In genomic region chr1:25057188-25057587, GRCh38 we compare ENCODE assay signal across 29 cellular contexts.
"Had no signal": no experiment of that assay in that cellular context is flagged by ENCODE, and none has a peak within 500 bp of the region (broad histone marks: within the 10 kb centered on the region; RNA-seq: fewer than 3 reads in every experiment).

No MANE protein-coding gene starts in this region.

- H3K4me3 Mint-ChIP-seq: dendritic cell treated with granulocyte-macrophage colony-stimulating factor and Interleukin-4, amounts not matched to agents 40 ng/mL and 50 ng/mL, for 4 days; immature natural killer cell; mesothelial cell of epicardium; naive B cell; natural killer cell treated with Interleukin-12 subunit alpha and Interleukin-12 subunit beta and Interleukin-15 and Interleukin-18, amount 100 ng/mL, for 72 hours; neural crest cell had no signal

- H3K36me3 Mint-ChIP-seq: mesothelial cell of epicardium; naive B cell; natural killer cell treated with Interleukin-12 subunit alpha and Interleukin-12 subunit beta and Interleukin-15 and Interleukin-18, amount 100 ng/mL, for 72 hours had no signal

- H3K27ac Mint-ChIP-seq: dendritic cell treated with granulocyte-macrophage colony-stimulating factor and Interleukin-4, amounts not matched to agents 40 ng/mL and 50 ng/mL, for 4 days; immature natural killer cell; mesothelial cell of epicardium; natural killer cell treated with Interleukin-12 subunit alpha and Interleukin-12 subunit beta and Interleukin-15 and Interleukin-18, amount 100 ng/mL, for 72 hours had no signal

- DNase-seq: colonic mucosa; effector CD8-positive, alpha-beta T cell; erythroblast; esophagus squamous epithelium; foreskin melanocyte; hypothalamus; immature natural killer cell; islet precursor cell; mesenchymal stem cell; naive B cell; nucleus accumbens; psoas muscle; stimulated activated CD4-positive, alpha-beta T cell treated with anti-CD3 and anti-CD28 coated beads, Interleukin-12 subunit alpha, Interleukin-12 subunit beta, amount 100 ng/mL, for 4 hours; stimulated activated CD4-positive, alpha-beta T cell treated with anti-CD3 and anti-CD28 coated beads, Interleukin-1b, Interleukin-23, amount 100 ng/mL, for 48 hours; stimulated activated CD4-positive, alpha-beta T cell treated with anti-CD3 and anti-CD28 coated beads, Interleukin-4, amount 100 ng/mL, for 1 hour; stimulated activated CD8-positive, alpha-beta memory T cell treated with anti-CD3 and anti-CD28 coated beads, Interleukin-4, amount 100 ng/mL, for 48 hours; stimulated activated naive CD4-positive, alpha-beta T cell; stomach; thyroid gland; trophoblast cell had no signal

- ATAC-seq: left lobe of liver; mucosa of descending colon; natural killer cell treated with Interleukin-12 subunit alpha and Interleukin-12 subunit beta and Interleukin-15 and Interleukin-18, amount 100 ng/mL, for 72 hours; psoas muscle; sciatic nerve had no signal

- H3K27me3 ChIP-seq: colonic mucosa, thyroid gland, vagina had no signal

- H3K4me2 ChIP-seq: smooth muscle cell had no signal

- H3K4me1 ChIP-seq: colonic mucosa, esophagus squamous epithelium, psoas muscle, stomach, thyroid gland, vagina had no signal

- H3K36me3 ChIP-seq: colonic mucosa, esophagus squamous epithelium, stomach, thyroid gland, vagina had no signal

- H3K27ac ChIP-seq: colonic mucosa, esophagus squamous epithelium, psoas muscle, stomach, thyroid gland, vagina had no signal

- H3K4me3 ChIP-seq: colonic mucosa, esophagus squamous epithelium, mucosa of descending colon, psoas muscle, smooth muscle cell, stomach, thyroid gland, vagina had no signal

- H3K9me3 ChIP-seq: colonic mucosa, esophagus squamous epithelium, mucosa of descending colon, psoas muscle, stomach, thyroid gland, vagina had no signal

- H3K9me3 Mint-ChIP-seq: dendritic cell treated with granulocyte-macrophage colony-stimulating factor and Interleukin-4, amounts not matched to agents 40 ng/mL and 50 ng/mL, for 4 days; mesothelial cell of epicardium; naive B cell; natural killer cell treated with Interleukin-12 subunit alpha and Interleukin-12 subunit beta and Interleukin-15 and Interleukin-18, amount 100 ng/mL, for 72 hours; neural crest cell had no signal
